In genomic region chr19:17497149-17497798, GRCh38 we compare ENCODE assay signal across 1 cellular context.
TF ChIP-seq lines count a peak whose summit lies in the region.

No MANE protein-coding gene starts in this region.

TF ChIP-seq in IMR-90, 13 proteins besides CTCF, POLR2A, EP300 and RAD21 (continued from another document):
- no peak for TF ChIP-seq ELK1 (IDR thresholded peaks at IDR 0.05; ENCODE audit: borderline replicate concordance, low read depth, low read length)
- no peak for TF ChIP-seq MAFK (IDR thresholded peaks at IDR 0.05; ENCODE audit: low read depth, low read length)
- no peak for TF ChIP-seq MXI1 (IDR thresholded peaks at IDR 0.05; ENCODE audit: borderline replicate concordance, low read depth, low read length)
- no peak for TF ChIP-seq MAZ (IDR thresholded peaks at IDR 0.05; ENCODE audit: borderline replicate concordance, low read depth, low read length)
